In the genomic region with DNA sequence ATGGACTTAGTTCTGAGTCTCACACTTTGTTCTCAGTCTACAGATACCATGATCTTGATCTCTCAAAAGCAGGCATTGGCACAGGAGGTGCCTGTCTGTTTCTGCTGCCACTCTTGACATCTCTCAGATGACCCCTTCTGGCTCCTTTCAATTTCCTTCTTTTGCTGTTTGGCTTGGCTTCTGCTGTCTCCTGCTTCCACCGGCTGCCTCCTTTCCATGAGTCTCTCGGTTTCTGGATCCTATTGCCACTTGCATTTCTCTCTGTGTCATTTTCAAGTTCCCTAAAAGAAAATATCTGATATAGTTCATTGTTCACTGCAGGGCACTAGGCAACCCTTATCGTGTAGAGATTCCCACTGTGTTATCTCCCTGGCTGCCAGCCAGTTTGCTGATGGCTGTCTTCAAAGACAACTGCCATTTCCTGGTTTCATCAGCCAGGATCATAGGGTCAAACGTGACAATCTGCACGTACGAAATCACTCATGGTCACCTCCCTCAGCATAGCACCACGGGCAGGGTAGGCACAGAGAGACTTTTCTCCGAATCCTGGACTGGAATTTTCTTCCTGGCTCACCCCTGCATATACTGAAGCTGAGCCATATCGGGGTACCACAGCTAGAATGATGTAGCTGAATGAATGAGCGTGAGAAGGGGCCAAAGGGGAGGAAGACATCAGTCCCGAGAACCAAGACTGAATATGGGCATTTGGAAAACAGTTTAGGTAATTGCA, we compare ENCODE assay signal across 10 cellular contexts.
DNase-seq lines count a peak whose midpoint lies in the region; ATAC-seq and TF ChIP-seq lines count a peak whose summit lies in the region.
"Had no signal": no experiment of that assay in that cellular context is flagged by ENCODE, and none has a peak within 500 bp of the region (broad histone marks: within the 10 kb centered on the region; RNA-seq: fewer than 3 reads in every experiment).

No MANE protein-coding gene starts in this region.

- no peak overlapping the region for H2BK15ac ChIP-seq in mesendoderm (replicated peaks; ENCODE audit: low read depth)

- peak; percentile 17 for DNase-seq in BE2C
- DNase-seq in adrenal gland: peak; percentile 42 to 86 (median 69)
- peak; percentile 85 for DNase-seq in mesendoderm
- no peak for DNase-seq in GM19238 (ENCODE audit: insufficient read length, low spot score)
- no peak for DNase-seq in NCI-H128 (lab: John Stamatoyannopoulos, UW; ENCODE audit: unreplicated experiment)
- DNase-seq: NCI-H446 treated with DMSO at 0.1 percent for 48 hours had no signal

- H3K36me3 ChIP-seq in BE2C: no peaks in the 10 kb centered on the region
- no peaks in the 10 kb centered on the region for H3K36me3 ChIP-seq in Loucy (ENCODE audit: insufficient read depth, low read length)
- no peaks in the 10 kb centered on the region for H3K36me3 ChIP-seq in adrenal gland (replicated peaks in 1 of 2)
- no peaks in the 10 kb centered on the region for H3K36me3 ChIP-seq in mesendoderm (ENCODE audit: control insufficient read depth, insufficient read depth, low read length)

- peak overlapping the region; percentile 63 for H3K56ac ChIP-seq in mesendoderm (ENCODE audit: low read length)

- H3K79me2 ChIP-seq in Loucy (ENCODE audit: insufficient read depth, low read length) (no peaks in the 10 kb centered on the region), mesendoderm (ENCODE audit: control insufficient read depth, insufficient read depth, low read length) (no peaks in the 10 kb centered on the region)

- TF ChIP-seq POLR2A in adrenal gland (IDR thresholded peaks at IDR 0.05): no peak

- peak overlapping the region; percentile 21; the same call in 1 of the 2 replicates for H2AFZ ChIP-seq in Loucy (ENCODE audit: low read length)

- no peak overlapping the region for H3K18ac ChIP-seq in mesendoderm (ENCODE audit: low read length)

- H3K4me2 ChIP-seq in Loucy (ENCODE audit: low read depth, low read length, poor library complexity, severe bottlenecking) (no peak overlapping the region), mesendoderm (ENCODE audit: low read length) (no peak overlapping the region)

- no peaks in the 10 kb centered on the region for H4K20me1 ChIP-seq in Loucy (ENCODE audit: insufficient read depth, low read length, poor library complexity, severe bottlenecking)

- no peaks in the 10 kb centered on the region for H3K9me2 ChIP-seq in Loucy (replicated peaks; ENCODE audit: low read depth, low read length)

- H2AK5ac ChIP-seq in mesendoderm (ENCODE audit: low read length): no peak overlapping the region

- H3K27me3 ChIP-seq in BE2C (no peaks in the 10 kb centered on the region), Loucy (ENCODE audit: insufficient read depth, low read length, poor library complexity, severe bottlenecking) (no peaks in the 10 kb centered on the region), adrenal gland (no peaks in the 10 kb centered on the region), mesendoderm (ENCODE audit: insufficient read depth, low read length, poor library complexity) (no peaks in the 10 kb centered on the region)

- peak overlapping the region; percentile 37 for H3K4ac ChIP-seq in mesendoderm (ENCODE audit: low read depth, low read length)

- H3K79me1 ChIP-seq in mesendoderm (ENCODE audit: low read length): no peaks in the 10 kb centered on the region

- H2BK5ac ChIP-seq in mesendoderm (ENCODE audit: low read length): peak overlapping the region; percentile 78

- ATAC-seq in HG03045 (IDR thresholded peaks at IDR 0.05; ENCODE audit: unreplicated experiment) (no peak), HG03354 (IDR thresholded peaks at IDR 0.05; ENCODE audit: poor library complexity, severe bottlenecking, unreplicated experiment) (no peak)

- H3K9ac ChIP-seq in Loucy (ENCODE audit: low read depth, low read length, poor library complexity, severe bottlenecking): no peak overlapping the region
- no peak overlapping the region for H3K9ac ChIP-seq in mesendoderm (ENCODE audit: low read length)

- no peak overlapping the region for H3K23ac ChIP-seq in mesendoderm (ENCODE audit: low read length)

- H4K5ac ChIP-seq in mesendoderm (ENCODE audit: low read length): no peak overlapping the region

- H3K4me1 ChIP-seq in BE2C: no peaks in the 10 kb centered on the region
- H3K4me1 ChIP-seq in Loucy (ENCODE audit: insufficient read depth, low read length, poor library complexity, severe bottlenecking): peaks cover 3% of the 10 kb centered on the region
- H3K4me1 ChIP-seq in adrenal gland (replicated peaks in 1 of 2): peaks cover 8 to 14% of the 10 kb centered on the region in 2 donors
- peaks cover 2% of the 10 kb centered on the region for H3K4me1 ChIP-seq in mesendoderm (ENCODE audit: control insufficient read depth, low read depth, low read length)

- 31 to 40% (median 33%) methylated on average over 11 of the region's 11 CpGs for WGBS in adrenal gland, 4 donors
- WGBS in mesendoderm (ENCODE audit: extremely low coverage, insufficient coverage, low lambda C conversion rate): no CpG with 5 or more reads among the region's 11 CpGs

- no peak overlapping the region for H3K4me3 ChIP-seq in BE2C (ENCODE audit: low read depth, low read length)
- no peak overlapping the region for H3K4me3 ChIP-seq in Loucy (ENCODE audit: low read length, poor library complexity, severe bottlenecking)
- H3K4me3 ChIP-seq in adrenal gland: no peak overlapping the region
- H3K4me3 ChIP-seq in mesendoderm (ENCODE audit: low read length): no peak overlapping the region
- H3K4me3 ChIP-seq: skin epidermis had no signal

- TF ChIP-seq CTCF in BE2C (IDR thresholded peaks at IDR 0.05; ENCODE audit: low read depth, low read length) (no peak), Loucy (conservative IDR thresholded peaks at IDR 0.05; ENCODE audit: low read length) (no peak), adrenal gland (IDR thresholded peaks at IDR 0.05) (no peak)

- H3K27ac ChIP-seq in adrenal gland (peak overlapping the region in 2 of 5 donors; percentile 41 to 49), mesendoderm (ENCODE audit: low read depth, low read length) (no peak overlapping the region)

- H4K8ac ChIP-seq in mesendoderm (ENCODE audit: low read depth, low read length): no peak overlapping the region

- H2BK120ac ChIP-seq in mesendoderm (ENCODE audit: low read depth, low read length): no peak overlapping the region

- no peaks in the 10 kb centered on the region for H3K9me3 ChIP-seq in BE2C
- H3K9me3 ChIP-seq in Loucy (ENCODE audit: insufficient read depth, low read depth, low read length): no peaks in the 10 kb centered on the region
- no peaks in the 10 kb centered on the region for H3K9me3 ChIP-seq in adrenal gland (replicated peaks in 1 of 3)

- H3F3A ChIP-seq in Loucy (ENCODE audit: low read depth): no peaks in the 10 kb centered on the region

- intact Hi-C loops in adrenal gland (cut with DNase I): no loop called here

Comparison
In these comparisons a context has a peak if more than half of its experiments do, and no peak if none do; other contexts are left out.
1. DNase-seq: peak in BE2C (single experiment), adrenal gland (7 of 7) and mesendoderm (single experiment); none in GM19238 (single experiment) and NCI-H128 (single experiment).